In the genomic region with DNA sequence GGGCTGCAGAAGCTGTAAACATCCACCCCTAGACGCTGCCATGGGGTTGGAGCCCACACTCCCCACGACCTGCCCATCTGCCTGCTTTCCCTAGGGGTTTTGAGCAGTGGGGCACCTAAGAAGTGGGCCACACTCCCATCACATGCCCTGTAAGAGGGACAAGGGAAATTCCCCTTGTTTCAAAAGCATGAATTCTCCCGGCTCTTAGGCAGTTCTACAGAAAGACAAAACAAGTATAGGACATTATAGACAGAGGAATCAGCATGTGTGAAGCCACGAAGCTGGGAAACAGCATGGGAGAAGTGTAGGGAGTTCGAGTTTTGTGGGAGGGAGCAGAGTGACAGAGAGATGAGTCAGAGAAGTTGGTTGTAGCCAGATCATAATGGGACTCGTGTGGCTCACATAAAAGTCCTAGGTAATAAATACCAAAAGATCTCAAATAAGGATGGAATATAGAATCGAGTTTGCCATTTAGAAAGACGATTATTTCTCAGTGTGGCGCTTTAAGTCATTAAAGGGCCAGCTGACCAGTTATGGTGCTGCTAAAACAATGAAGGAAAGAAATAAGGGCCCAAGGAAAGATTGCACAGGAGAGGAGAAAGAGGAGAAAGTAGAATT, we compare ENCODE assay signal across 1 cellular context.
TF ChIP-seq lines count a peak whose summit lies in the region.

No MANE protein-coding gene starts in this region.

TF ChIP-seq in HEK293, 187 proteins besides CTCF, POLR2A, EP300 and RAD21 (continued from another document):
- TF ChIP-seq TSHZ1 (tag by site-specific recombination; IDR thresholded peaks at IDR 0.05; ENCODE audit: borderline replicate concordance) (0 out of 2 replicates have a peak, but pooled peaks have one; percentile 14), ZNF341 (tag by site-specific recombination; IDR thresholded peaks at IDR 0.05; ENCODE audit: low read depth) (no peak), ZNF654 (tag by site-specific recombination; IDR thresholded peaks at IDR 0.05; ENCODE audit: low read depth) (no peak), HIC1 (tag by site-specific recombination; IDR thresholded peaks at IDR 0.05) (peak; percentile 66; the same call in 1 of the 2 replicates), IKZF3 (tag by site-specific recombination; IDR thresholded peaks at IDR 0.05) (peak; percentile 49; the same call in 1 of the 2 replicates), ZNF175 (tag by site-specific recombination; IDR thresholded peaks at IDR 0.05) (no peak), EGR2 (tag by site-specific recombination; IDR thresholded peaks at IDR 0.05; ENCODE audit: low read depth) (peak; percentile 89), ZNF362 (tag by site-specific recombination; IDR thresholded peaks at IDR 0.05) (no peak), MZF1 (tag by site-specific recombination; IDR thresholded peaks at IDR 0.05; ENCODE audit: borderline replicate concordance) (peak; percentile 24; the same call in 1 of the 2 replicates), ZNF239 (tag by site-specific recombination; IDR thresholded peaks at IDR 0.05) (no peak), ZNF335 (tag by site-specific recombination; conservative IDR thresholded peaks at IDR 0.05) (peak; percentile 71), ZFP69B (tag by site-specific recombination; IDR thresholded peaks at IDR 0.05) (peak; percentile 13; the same call in 1 of the 2 replicates), ZNF121 (tag by site-specific recombination; IDR thresholded peaks at IDR 0.05) (no peak), ZIC2 (tag by site-specific recombination; IDR thresholded peaks at IDR 0.05) (peak; percentile 98), ZNF404 (tag by site-specific recombination; IDR thresholded peaks at IDR 0.05) (no peak), ZNF366 (tag by site-specific recombination; conservative IDR thresholded peaks at IDR 0.05) (0 out of 2 replicates have a peak, but pooled peaks have one; percentile 40), FEZF1 (tag by site-specific recombination; IDR thresholded peaks at IDR 0.05) (peak; percentile 84), ZBTB48 (tag by site-specific recombination; IDR thresholded peaks at IDR 0.05) (peak; percentile 26; the same call in 1 of the 2 replicates), YY1 (tag by site-specific recombination; IDR thresholded peaks at IDR 0.05) (no peak), ZBTB8A (tag by site-specific recombination; IDR thresholded peaks at IDR 0.05) (peak; percentile 39; the same call in 1 of the 2 replicates), ZEB2 (tag by site-specific recombination; IDR thresholded peaks at IDR 0.05) (0 out of 2 replicates have a peak, but pooled peaks have one; percentile 58), ZNF843 (tag by site-specific recombination; IDR thresholded peaks at IDR 0.05) (no peak), HOXC10 (CRISPR knock-in tag; IDR thresholded peaks at IDR 0.05) (no peak), ZFHX2 (tag by site-specific recombination; conservative IDR thresholded peaks at IDR 0.05) (peak; percentile 91)
- TF ChIP-seq, protein P1, sequence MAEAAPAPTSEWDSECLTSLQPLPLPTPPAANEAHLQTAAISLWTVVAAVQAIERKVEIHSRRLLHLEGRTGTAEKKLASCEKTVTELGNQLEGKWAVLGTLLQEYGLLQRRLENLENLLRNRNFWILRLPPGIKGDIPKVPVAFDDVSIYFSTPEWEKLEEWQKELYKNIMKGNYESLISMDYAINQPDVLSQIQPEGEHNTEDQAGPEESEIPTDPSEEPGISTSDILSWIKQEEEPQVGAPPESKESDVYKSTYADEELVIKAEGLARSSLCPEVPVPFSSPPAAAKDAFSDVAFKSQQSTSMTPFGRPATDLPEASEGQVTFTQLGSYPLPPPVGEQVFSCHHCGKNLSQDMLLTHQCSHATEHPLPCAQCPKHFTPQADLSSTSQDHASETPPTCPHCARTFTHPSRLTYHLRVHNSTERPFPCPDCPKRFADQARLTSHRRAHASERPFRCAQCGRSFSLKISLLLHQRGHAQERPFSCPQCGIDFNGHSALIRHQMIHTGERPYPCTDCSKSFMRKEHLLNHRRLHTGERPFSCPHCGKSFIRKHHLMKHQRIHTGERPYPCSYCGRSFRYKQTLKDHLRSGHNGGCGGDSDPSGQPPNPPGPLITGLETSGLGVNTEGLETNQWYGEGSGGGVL (tag by site-specific recombination; IDR thresholded peaks at IDR 0.05) = 0 out of 2 replicates have a peak, but pooled peaks have one; percentile 14
- TF ChIP-seq, protein P2, sequence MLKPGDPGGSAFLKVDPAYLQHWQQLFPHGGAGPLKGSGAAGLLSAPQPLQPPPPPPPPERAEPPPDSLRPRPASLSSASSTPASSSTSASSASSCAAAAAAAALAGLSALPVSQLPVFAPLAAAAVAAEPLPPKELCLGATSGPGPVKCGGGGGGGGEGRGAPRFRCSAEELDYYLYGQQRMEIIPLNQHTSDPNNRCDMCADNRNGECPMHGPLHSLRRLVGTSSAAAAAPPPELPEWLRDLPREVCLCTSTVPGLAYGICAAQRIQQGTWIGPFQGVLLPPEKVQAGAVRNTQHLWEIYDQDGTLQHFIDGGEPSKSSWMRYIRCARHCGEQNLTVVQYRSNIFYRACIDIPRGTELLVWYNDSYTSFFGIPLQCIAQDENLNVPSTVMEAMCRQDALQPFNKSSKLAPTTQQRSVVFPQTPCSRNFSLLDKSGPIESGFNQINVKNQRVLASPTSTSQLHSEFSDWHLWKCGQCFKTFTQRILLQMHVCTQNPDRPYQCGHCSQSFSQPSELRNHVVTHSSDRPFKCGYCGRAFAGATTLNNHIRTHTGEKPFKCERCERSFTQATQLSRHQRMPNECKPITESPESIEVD (tag by site-specific recombination; IDR thresholded peaks at IDR 0.05) = peak; percentile 84
- TF ChIP-seq, protein P3, sequence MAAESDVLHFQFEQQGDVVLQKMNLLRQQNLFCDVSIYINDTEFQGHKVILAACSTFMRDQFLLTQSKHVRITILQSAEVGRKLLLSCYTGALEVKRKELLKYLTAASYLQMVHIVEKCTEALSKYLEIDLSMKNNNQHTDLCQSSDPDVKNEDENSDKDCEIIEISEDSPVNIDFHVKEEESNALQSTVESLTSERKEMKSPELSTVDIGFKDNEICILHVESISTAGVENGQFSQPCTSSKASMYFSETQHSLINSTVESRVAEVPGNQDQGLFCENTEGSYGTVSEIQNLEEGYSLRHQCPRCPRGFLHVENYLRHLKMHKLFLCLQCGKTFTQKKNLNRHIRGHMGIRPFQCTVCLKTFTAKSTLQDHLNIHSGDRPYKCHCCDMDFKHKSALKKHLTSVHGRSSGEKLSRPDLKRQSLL (tag by site-specific recombination; IDR thresholded peaks at IDR 0.05) = no peak
- TF ChIP-seq, protein P4, sequence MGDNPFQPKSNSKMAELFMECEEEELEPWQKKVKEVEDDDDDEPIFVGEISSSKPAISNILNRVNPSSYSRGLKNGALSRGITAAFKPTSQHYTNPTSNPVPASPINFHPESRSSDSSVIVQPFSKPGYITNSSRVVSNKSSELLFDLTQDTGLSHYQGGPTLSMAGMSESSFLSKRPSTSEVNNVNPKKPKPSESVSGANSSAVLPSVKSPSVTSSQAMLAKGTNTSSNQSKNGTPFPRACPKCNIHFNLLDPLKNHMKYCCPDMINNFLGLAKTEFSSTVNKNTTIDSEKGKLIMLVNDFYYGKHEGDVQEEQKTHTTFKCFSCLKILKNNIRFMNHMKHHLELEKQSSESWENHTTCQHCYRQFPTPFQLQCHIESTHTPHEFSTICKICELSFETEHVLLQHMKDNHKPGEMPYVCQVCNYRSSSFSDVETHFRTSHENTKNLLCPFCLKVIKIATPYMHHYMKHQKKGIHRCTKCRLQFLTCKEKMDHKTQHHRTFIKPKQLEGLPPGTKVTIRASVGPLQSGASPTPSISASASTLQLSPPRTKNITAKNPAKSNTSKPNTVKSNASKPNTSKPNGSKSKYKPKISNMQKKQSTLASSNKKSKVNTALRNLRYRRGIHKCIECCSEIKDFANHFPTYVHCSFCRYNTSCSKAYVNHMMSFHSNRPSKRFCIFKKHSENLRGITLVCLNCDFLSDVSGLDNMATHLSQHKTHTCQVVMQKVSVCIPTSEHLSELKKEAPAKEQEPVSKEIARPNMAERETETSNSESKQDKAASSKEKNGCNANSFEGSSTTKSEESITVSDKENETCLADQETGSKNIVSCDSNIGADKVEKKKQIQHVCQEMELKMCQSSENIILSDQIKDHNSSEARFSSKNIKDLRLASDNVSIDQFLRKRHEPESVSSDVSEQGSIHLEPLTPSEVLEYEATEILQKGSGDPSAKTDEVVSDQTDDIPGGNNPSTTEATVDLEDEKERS (tag by site-specific recombination; IDR thresholded peaks at IDR 0.05) = no peak
- TF ChIP-seq, protein P5, sequence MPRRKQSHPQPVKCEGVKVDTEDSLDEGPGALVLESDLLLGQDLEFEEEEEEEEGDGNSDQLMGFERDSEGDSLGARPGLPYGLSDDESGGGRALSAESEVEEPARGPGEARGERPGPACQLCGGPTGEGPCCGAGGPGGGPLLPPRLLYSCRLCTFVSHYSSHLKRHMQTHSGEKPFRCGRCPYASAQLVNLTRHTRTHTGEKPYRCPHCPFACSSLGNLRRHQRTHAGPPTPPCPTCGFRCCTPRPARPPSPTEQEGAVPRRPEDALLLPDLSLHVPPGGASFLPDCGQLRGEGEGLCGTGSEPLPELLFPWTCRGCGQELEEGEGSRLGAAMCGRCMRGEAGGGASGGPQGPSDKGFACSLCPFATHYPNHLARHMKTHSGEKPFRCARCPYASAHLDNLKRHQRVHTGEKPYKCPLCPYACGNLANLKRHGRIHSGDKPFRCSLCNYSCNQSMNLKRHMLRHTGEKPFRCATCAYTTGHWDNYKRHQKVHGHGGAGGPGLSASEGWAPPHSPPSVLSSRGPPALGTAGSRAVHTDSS (tag by site-specific recombination; IDR thresholded peaks at IDR 0.05) = no peak
TF ChIP-seq in HEK293: peak in this region for 25.
